Comparison of ENCODE assay signal across 8 cellular contexts in genomic region chr6:53725791-53726575, GRCh38.
DNase-seq lines count a peak whose midpoint lies in the region; ATAC-seq, FAIRE-seq and TF ChIP-seq lines count a peak whose summit lies in the region.

No MANE protein-coding gene starts in this region.

- H3K27me3 ChIP-seq in bronchial epithelial cell (ENCODE audit: control insufficient read depth, insufficient read depth, low read length) = no peaks in the 10 kb centered on the region

- no peaks in the 10 kb centered on the region for H3K36me3 ChIP-seq in bronchial epithelial cell (ENCODE audit: control insufficient read depth, insufficient read depth, low read length)

- peak; percentile 85 for DNase-seq in AG08396 (ENCODE audit: low spot score)
- peak; percentile 71 for DNase-seq in NCI-H2227 treated with DMSO at 0.1 percent for 48 hours (lab: John Stamatoyannopoulos, UW)
- peak; percentile 57 for DNase-seq in activated CD4-positive, CD25-positive, alpha-beta regulatory T cell treated with anti-CD3 and anti-CD28 coated beads, Interleukin-2, amount 50 U/mL, for 16 hours (ENCODE audit: low read depth, low spot score)
- peak; percentile 50 for DNase-seq in bronchial epithelial cell (ENCODE audit: low read depth)
- peak; percentile 78 for DNase-seq in kidney tubule cell (ENCODE audit: low spot score)
- peak; percentile 78 for DNase-seq in stimulated activated CD4-positive, alpha-beta T cell treated with anti-CD3 and anti-CD28 coated beads, Interleukin-4, amount 100 ng/mL, for 1 hour

- no peak for FAIRE-seq in bronchial epithelial cell (lab: Jason Lieb, UNC)

- TF ChIP-seq CTCF in bronchial epithelial cell (IDR thresholded peaks at IDR 0.05; ENCODE audit: insufficient read depth, low read length, severe bottlenecking) = peak; percentile 96

- ATAC-seq in GM18868 (IDR thresholded peaks at IDR 0.05; ENCODE audit: unreplicated experiment) = peak; percentile 92
- peak; percentile 82 for ATAC-seq in HG03103 (IDR thresholded peaks at IDR 0.05; ENCODE audit: low read depth, unreplicated experiment)

- no peak overlapping the region for H3K4me3 ChIP-seq in bronchial epithelial cell (ENCODE audit: low read depth, low read length)
